In the genomic region with DNA sequence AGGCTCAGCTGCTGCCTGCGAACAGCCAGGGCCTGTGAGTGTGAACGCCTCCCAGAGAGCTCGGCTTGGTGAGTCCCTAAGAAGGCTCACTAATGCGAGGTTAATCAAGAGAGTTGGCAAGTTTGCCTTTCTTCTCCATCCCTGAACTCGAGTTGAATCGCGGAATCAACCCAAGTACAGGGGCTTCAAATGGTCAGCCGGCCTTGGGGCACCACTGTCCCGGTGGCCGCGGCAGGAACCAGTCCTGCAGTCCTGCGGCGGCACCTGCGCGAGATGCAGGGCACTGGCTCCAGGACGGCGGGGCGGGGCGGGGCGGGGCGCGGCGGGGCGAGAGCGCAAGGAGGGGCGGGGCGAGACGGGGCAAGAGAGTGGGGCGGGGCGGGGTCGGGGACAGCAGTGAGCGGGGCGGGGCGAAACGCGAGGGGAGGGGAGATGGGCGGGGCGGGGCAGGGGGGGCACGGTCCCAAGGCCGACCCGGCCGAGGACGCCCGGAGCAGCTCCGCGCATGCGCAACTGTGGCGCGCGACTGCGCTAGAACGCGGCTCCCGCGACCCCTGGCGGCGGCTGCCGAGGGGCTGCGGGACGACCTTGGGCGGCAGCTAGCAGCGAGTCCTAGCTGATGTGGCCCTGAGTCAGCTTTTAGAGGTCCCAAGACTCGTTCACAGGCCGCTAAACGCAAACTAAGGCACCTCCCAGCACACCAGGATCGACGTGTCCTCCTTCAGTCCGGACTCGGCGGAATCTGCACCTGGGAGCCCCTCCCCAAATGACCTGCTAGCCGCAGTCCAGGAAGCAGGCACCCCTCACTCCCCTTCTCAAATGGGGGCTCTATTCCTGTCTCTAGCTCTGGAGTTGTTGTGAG, we compare ENCODE assay signal across 8 cellular contexts. TPM values are rescaled to one million over a fixed set of nuclear protein-coding genes. Genes with fewer than 3 reads are reported as not detected.
DNase-seq lines count a peak whose midpoint lies in the region; ATAC-seq and TF ChIP-seq lines count a peak whose summit lies in the region.

No MANE protein-coding gene starts in this region.

- peaks cover 10% of the 10 kb centered on the region for H3K4me1 Mint-ChIP-seq in chondrocyte (ENCODE audit: low read depth)

- H3K36me3 Mint-ChIP-seq in chondrocyte (ENCODE audit: low read depth), result peaks cover 4% of the 10 kb centered on the region

- H3K4me3 Mint-ChIP-seq in chondrocyte (ENCODE audit: unreplicated experiment), result peak overlapping the region; percentile 75

- H3K9me3 Mint-ChIP-seq in chondrocyte (ENCODE audit: low read depth), result peaks cover 12% of the 10 kb centered on the region

- H3K27ac ChIP-seq in layer of hippocampus (ENCODE audit: low read depth, low read length), result peak overlapping the region; percentile 95

- H3K27me3 ChIP-seq in layer of hippocampus (ENCODE audit: control insufficient read depth, insufficient read depth, low read length), result no peaks in the 10 kb centered on the region

- peak overlapping the region; percentile 71 for H3K27ac Mint-ChIP-seq in chondrocyte (ENCODE audit: unreplicated experiment)

- DNase-seq in AG20443 (ENCODE audit: low spot score) (peak; percentile 100), NCI-H226 (peak; percentile 72), chondrocyte (ENCODE audit: low spot score) (no peak)
- peak; percentile 97 for DNase-seq in activated CD4-positive, CD25-positive, alpha-beta regulatory T cell treated with anti-CD3 and anti-CD28 coated beads, Interleukin-2, amount 50 U/mL, for 72 hours
- DNase-seq in stimulated activated CD4-positive, alpha-beta T cell treated with anti-CD3 and anti-CD28 coated beads, Interleukin-1b, Interleukin-23, amount 100 ng/mL, for 24 hours (ENCODE audit: low read depth in 4 of 4, low spot score in 1 of 4), result peak; percentile 88 to 95 (median 90)

- H3K27me3 Mint-ChIP-seq in chondrocyte (ENCODE audit: low read depth), result no peaks in the 10 kb centered on the region

- ATAC-seq in GM19023 (IDR thresholded peaks at IDR 0.05; ENCODE audit: unreplicated experiment), result peak; percentile 93
- peak; percentile 82 for ATAC-seq in HG03196 (IDR thresholded peaks at IDR 0.05; ENCODE audit: unreplicated experiment)

- peak; percentile 94 for TF ChIP-seq CTCF in chondrocyte (IDR thresholded peaks at IDR 0.05)

RNA-seq across cellular contexts. Expression of gene TTC7B, which starts 58.0 kb away (rescaled TPM):
- 29.9 to 45.6 TPM (median 40.3 TPM) in 3 replicates for total RNA-seq in chondrocyte
